In the genomic region with DNA sequence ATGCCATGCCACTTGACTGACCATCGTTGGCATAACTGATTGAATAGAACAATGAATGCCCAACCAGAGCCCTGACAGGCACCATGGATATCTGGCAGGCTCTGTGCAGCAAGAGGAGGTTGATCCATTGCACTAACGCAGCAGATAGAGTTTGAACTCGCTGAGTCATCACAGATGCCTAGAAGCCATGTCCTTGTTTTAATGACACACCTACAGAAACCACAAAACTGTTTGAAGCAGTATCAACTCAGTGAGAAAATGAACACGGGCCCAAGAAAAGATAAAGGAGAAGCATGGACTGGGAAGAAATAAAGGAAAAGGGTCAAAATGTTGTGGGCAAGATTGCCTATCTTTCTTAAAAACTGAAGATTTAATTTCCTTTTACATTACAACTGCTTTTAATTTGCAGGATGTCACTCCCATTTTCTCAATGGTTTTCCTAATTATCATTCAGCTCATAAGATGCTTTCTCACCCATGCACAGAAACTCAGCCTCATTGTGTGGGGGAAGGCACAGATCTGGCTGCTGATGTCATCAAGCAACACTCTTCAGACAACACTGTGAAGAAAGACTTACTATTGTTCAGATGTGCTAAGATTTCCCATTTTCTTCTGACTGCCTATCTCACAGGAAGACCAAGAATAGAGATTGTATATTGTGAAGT, we compare ENCODE assay signal across 1 cellular context.
A peak's percentile ranks its signal among the peaks of the same experiment; 100 is the strongest.
TF ChIP-seq lines count a peak whose summit lies in the region.

No MANE protein-coding gene starts in this region.

TF ChIP-seq in K562, 482 proteins besides CTCF, POLR2A, EP300 and RAD21 (continued from another document and continues in another):
- peak; percentile 87 for TF ChIP-seq JUND (IDR thresholded peaks at IDR 0.05; ENCODE audit: borderline replicate concordance, low read depth, low read length)
- peak; percentile 86; the same call in 2 of the 3 replicates for TF ChIP-seq JUND (tag; IDR thresholded peaks at IDR 0.05; ENCODE audit: borderline replicate concordance, low read depth, low read length)
- TF ChIP-seq ZNF766 (CRISPR knock-in tag; conservative IDR thresholded peaks at IDR 0.05) = peak; percentile 88
- TF ChIP-seq PML (IDR thresholded peaks at IDR 0.05; ENCODE audit: low read length) = 0 out of 2 replicates have a peak, but pooled peaks have one; percentile 32
- TF ChIP-seq TCFL5 (CRISPR knock-in tag; conservative IDR thresholded peaks at IDR 0.05) = no peak
- 0 out of 2 replicates have a peak, but pooled peaks have one; percentile 20 for TF ChIP-seq PYGO2 (tag; IDR thresholded peaks at IDR 0.05)
- peak; percentile 26; the same call in 1 of the 2 replicates for TF ChIP-seq FOXM1 (IDR thresholded peaks at IDR 0.05; ENCODE audit: low read depth)
- no peak for TF ChIP-seq FOXM1 (CRISPR knock-in tag; IDR thresholded peaks at IDR 0.05; ENCODE audit: low read depth)
- peak; percentile 46 to 48; a peak in 1 of 4 replicates for TF ChIP-seq FOXK2 (conservative IDR thresholded peaks at IDR 0.05 in 1 of 2, IDR thresholded peaks at IDR 0.05 in 1 of 2; ENCODE audit: low read depth in 2 of 2)
- TF ChIP-seq TAL1 (IDR thresholded peaks at IDR 0.05) = peak; percentile 38; the same call in 1 of the 2 replicates
- peak in 1 of 2 experiments; percentile 35; a peak in 2 of 4 replicates for TF ChIP-seq KDM1A (IDR thresholded peaks at IDR 0.05)
- TF ChIP-seq MAFK (IDR thresholded peaks at IDR 0.05; ENCODE audit: low read length) = peak; percentile 96
- peak; percentile 86 for TF ChIP-seq LEF1 (IDR thresholded peaks at IDR 0.05)
- 0 out of 2 replicates have a peak, but pooled peaks have one; percentile 13 for TF ChIP-seq PHF21A (IDR thresholded peaks at IDR 0.05; ENCODE audit: borderline replicate concordance, low read depth)
- TF ChIP-seq SMARCE1 (IDR thresholded peaks at IDR 0.05) = peak; percentile 79
- peak; percentile 48; the same call in 1 of the 2 replicates for TF ChIP-seq EGR1 (conservative IDR thresholded peaks at IDR 0.05)
- peak; percentile 21; the same call in 1 of the 2 replicates for TF ChIP-seq NFIC (IDR thresholded peaks at IDR 0.05)
- TF ChIP-seq TCF3 (CRISPR knock-in tag; IDR thresholded peaks at IDR 0.05) = peak; percentile 44; the same call in 1 of the 2 replicates
- TF ChIP-seq ARNT (IDR thresholded peaks at IDR 0.05) = peak in 1 of 2 experiments; percentile 75; a peak in 1 of 4 replicates
- TF ChIP-seq MCM7 (IDR thresholded peaks at IDR 0.05) = no peak
- TF ChIP-seq, protein P1, sequence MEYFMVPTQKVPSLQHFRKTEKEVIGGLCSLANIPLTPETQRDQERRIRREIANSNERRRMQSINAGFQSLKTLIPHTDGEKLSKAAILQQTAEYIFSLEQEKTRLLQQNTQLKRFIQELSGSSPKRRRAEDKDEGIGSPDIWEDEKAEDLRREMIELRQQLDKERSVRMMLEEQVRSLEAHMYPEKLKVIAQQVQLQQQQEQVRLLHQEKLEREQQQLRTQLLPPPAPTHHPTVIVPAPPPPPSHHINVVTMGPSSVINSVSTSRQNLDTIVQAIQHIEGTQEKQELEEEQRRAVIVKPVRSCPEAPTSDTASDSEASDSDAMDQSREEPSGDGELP (CRISPR knock-in tag; IDR thresholded peaks at IDR 0.05; ENCODE audit: borderline replicate concordance) = no peak
- TF ChIP-seq ZNF699 (CRISPR knock-in tag; IDR thresholded peaks at IDR 0.05; ENCODE audit: insufficient replicate concordance) = no peak
- TF ChIP-seq SMARCA4 (IDR thresholded peaks at IDR 0.05) = peak; percentile 89
- TF ChIP-seq CREM (IDR thresholded peaks at IDR 0.05; ENCODE audit: low read depth) = peak; percentile 63; the same call in 1 of the 2 replicates
- TF ChIP-seq BACH1 (tag; IDR thresholded peaks at IDR 0.05) = peak; percentile 93
- TF ChIP-seq EP400 (IDR thresholded peaks at IDR 0.05) = 0 out of 2 replicates have a peak, but pooled peaks have one; percentile 25
- TF ChIP-seq SP1 (CRISPR knock-in tag; IDR thresholded peaks at IDR 0.05) = no peak
- TF ChIP-seq TBL1XR1 (IDR thresholded peaks at IDR 0.05; ENCODE audit: low read length in 2 of 2) = peak in 1 of 2 experiments; percentile 16; a peak in 1 of 4 replicates
- TF ChIP-seq ATF1 (CRISPR knock-in tag; IDR thresholded peaks at IDR 0.05) = no peak
- TF ChIP-seq ATF1 (tag; IDR thresholded peaks at IDR 0.05) = peak; percentile 57
- TF ChIP-seq CREB1 (IDR thresholded peaks at IDR 0.05) = no peak
- TF ChIP-seq CREB1 (CRISPR knock-in tag; IDR thresholded peaks at IDR 0.05) = no peak
- peak in 1 of 2 experiments; percentile 37; a peak in 1 of 3 replicates for TF ChIP-seq CBX3 (IDR thresholded peaks at IDR 0.05; ENCODE audit: borderline replicate concordance in 1 of 2, low read length in 2 of 2)
- no peak for TF ChIP-seq RFX5 (IDR thresholded peaks at IDR 0.05; ENCODE audit: low read depth, low read length)
- TF ChIP-seq MAFG (tag; conservative IDR thresholded peaks at IDR 0.05) = peak; percentile 99
- TF ChIP-seq, protein P2, sequence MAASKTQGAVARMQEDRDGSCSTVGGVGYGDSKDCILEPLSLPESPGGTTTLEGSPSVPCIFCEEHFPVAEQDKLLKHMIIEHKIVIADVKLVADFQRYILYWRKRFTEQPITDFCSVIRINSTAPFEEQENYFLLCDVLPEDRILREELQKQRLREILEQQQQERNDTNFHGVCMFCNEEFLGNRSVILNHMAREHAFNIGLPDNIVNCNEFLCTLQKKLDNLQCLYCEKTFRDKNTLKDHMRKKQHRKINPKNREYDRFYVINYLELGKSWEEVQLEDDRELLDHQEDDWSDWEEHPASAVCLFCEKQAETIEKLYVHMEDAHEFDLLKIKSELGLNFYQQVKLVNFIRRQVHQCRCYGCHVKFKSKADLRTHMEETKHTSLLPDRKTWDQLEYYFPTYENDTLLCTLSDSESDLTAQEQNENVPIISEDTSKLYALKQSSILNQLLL (CRISPR knock-in tag; IDR thresholded peaks at IDR 0.05; ENCODE audit: borderline replicate concordance) = no peak
- peak; percentile 100 for TF ChIP-seq ZNF316 (IDR thresholded peaks at IDR 0.05)
- TF ChIP-seq RBM17 (IDR thresholded peaks at IDR 0.05; ENCODE audit: borderline replicate concordance, low read depth, low read length) = no peak
- peak; percentile 68; the same call in 1 of the 2 replicates for TF ChIP-seq TEAD4 (IDR thresholded peaks at IDR 0.05; ENCODE audit: low read length)
- TF ChIP-seq TEAD4 (CRISPR knock-in tag; IDR thresholded peaks at IDR 0.05; ENCODE audit: borderline replicate concordance) = no peak
- TF ChIP-seq ZNF583 (CRISPR knock-in tag; IDR thresholded peaks at IDR 0.05) = no peak
- peak; percentile 98 for TF ChIP-seq MAFF (IDR thresholded peaks at IDR 0.05; ENCODE audit: low read length)
- TF ChIP-seq, protein P3, sequence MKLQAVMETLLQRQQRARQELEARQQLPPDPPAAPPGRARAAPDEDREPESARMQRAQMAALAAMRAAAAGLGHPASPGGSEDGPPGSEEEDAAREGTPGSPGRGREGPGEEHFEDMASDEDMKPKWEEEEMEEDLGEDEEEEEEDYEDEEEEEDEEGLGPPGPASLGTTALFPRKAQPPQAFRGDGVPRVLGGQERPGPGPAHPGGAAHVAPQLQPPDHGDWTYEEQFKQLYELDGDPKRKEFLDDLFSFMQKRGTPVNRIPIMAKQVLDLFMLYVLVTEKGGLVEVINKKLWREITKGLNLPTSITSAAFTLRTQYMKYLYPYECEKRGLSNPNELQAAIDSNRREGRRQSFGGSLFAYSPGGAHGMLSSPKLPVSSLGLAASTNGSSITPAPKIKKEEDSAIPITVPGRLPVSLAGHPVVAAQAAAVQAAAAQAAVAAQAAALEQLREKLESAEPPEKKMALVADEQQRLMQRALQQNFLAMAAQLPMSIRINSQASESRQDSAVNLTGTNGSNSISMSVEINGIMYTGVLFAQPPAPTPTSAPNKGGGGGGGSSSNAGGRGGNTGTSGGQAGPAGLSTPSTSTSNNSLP (IDR thresholded peaks at IDR 0.05; ENCODE audit: borderline replicate concordance, low read depth, low read length) = peak; percentile 39; the same call in 1 of the 2 replicates
- peak; percentile 87 for TF ChIP-seq NFE2L1 (tag; IDR thresholded peaks at IDR 0.05; ENCODE audit: borderline replicate concordance, low read depth)
- TF ChIP-seq, protein P4, sequence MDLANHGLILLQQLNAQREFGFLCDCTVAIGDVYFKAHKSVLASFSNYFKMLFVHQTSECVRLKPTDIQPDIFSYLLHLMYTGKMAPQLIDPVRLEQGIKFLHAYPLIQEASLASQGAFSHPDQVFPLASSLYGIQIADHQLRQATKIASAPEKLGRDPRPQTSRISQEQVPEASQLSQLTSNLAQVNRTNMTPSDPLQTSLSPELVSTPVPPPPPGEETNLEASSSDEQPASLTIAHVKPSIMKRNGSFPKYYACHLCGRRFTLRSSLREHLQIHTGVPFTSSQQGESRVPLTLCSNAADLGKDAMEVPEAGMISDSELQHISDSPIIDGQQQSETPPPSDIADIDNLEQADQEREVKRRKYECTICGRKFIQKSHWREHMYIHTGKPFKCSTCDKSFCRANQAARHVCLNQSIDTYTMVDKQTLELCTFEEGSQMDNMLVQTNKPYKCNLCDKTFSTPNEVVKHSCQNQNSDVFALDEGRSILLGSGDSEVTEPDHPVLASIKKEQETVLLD (IDR thresholded peaks at IDR 0.05) = 0 out of 2 replicates have a peak, but pooled peaks have one; percentile 45
- TF ChIP-seq HDAC1 (IDR thresholded peaks at IDR 0.05) = peak in 1 of 2 experiments; percentile 63; a peak in 2 of 4 replicates
- TF ChIP-seq SOX6 (IDR thresholded peaks at IDR 0.05) = peak; percentile 66; the same call in 1 of the 2 replicates
- peak; percentile 91 for TF ChIP-seq ZEB2 (IDR thresholded peaks at IDR 0.05)
- 0 out of 2 replicates have a peak, but pooled peaks have one; percentile 22 for TF ChIP-seq CXXC5 (CRISPR knock-in tag; IDR thresholded peaks at IDR 0.05)
- TF ChIP-seq LCOR (CRISPR knock-in tag; IDR thresholded peaks at IDR 0.05) = 0 out of 2 replicates have a peak, but pooled peaks have one; percentile 33
- no peak for TF ChIP-seq TFAM (CRISPR knock-in tag; conservative IDR thresholded peaks at IDR 0.05)
- peak; percentile 86 for TF ChIP-seq FOSL1 (tag; conservative IDR thresholded peaks at IDR 0.05)
- TF ChIP-seq, protein P5, sequence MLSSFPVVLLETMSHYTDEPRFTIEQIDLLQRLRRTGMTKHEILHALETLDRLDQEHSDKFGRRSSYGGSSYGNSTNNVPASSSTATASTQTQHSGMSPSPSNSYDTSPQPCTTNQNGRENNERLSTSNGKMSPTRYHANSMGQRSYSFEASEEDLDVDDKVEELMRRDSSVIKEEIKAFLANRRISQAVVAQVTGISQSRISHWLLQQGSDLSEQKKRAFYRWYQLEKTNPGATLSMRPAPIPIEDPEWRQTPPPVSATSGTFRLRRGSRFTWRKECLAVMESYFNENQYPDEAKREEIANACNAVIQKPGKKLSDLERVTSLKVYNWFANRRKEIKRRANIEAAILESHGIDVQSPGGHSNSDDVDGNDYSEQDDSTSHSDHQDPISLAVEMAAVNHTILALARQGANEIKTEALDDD (IDR thresholded peaks at IDR 0.05) = peak; percentile 75; the same call in 1 of the 2 replicates
- no peak for TF ChIP-seq CHD1 (IDR thresholded peaks at IDR 0.05; ENCODE audit: low read length)
- TF ChIP-seq EHMT2 (IDR thresholded peaks at IDR 0.05) = peak; percentile 78
- TF ChIP-seq, protein P6, sequence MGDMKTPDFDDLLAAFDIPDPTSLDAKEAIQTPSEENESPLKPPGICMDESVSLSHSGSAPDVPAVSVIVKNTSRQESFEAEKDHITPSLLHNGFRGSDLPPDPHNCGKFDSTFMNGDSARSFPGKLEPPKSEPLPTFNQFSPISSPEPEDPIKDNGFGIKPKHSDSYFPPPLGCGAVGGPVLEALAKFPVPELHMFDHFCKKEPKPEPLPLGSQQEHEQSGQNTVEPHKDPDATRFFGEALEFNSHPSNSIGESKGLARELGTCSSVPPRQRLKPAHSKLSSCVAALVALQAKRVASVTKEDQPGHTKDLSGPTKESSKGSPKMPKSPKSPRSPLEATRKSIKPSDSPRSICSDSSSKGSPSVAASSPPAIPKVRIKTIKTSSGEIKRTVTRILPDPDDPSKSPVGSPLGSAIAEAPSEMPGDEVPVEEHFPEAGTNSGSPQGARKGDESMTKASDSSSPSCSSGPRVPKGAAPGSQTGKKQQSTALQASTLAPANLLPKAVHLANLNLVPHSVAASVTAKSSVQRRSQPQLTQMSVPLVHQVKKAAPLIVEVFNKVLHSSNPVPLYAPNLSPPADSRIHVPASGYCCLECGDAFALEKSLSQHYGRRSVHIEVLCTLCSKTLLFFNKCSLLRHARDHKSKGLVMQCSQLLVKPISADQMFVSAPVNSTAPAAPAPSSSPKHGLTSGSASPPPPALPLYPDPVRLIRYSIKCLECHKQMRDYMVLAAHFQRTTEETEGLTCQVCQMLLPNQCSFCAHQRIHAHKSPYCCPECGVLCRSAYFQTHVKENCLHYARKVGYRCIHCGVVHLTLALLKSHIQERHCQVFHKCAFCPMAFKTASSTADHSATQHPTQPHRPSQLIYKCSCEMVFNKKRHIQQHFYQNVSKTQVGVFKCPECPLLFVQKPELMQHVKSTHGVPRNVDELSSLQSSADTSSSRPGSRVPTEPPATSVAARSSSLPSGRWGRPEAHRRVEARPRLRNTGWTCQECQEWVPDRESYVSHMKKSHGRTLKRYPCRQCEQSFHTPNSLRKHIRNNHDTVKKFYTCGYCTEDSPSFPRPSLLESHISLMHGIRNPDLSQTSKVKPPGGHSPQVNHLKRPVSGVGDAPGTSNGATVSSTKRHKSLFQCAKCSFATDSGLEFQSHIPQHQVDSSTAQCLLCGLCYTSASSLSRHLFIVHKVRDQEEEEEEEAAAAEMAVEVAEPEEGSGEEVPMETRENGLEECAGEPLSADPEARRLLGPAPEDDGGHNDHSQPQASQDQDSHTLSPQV (IDR thresholded peaks at IDR 0.05) = peak; percentile 48; the same call in 1 of the 2 replicates
- TF ChIP-seq, protein P7, sequence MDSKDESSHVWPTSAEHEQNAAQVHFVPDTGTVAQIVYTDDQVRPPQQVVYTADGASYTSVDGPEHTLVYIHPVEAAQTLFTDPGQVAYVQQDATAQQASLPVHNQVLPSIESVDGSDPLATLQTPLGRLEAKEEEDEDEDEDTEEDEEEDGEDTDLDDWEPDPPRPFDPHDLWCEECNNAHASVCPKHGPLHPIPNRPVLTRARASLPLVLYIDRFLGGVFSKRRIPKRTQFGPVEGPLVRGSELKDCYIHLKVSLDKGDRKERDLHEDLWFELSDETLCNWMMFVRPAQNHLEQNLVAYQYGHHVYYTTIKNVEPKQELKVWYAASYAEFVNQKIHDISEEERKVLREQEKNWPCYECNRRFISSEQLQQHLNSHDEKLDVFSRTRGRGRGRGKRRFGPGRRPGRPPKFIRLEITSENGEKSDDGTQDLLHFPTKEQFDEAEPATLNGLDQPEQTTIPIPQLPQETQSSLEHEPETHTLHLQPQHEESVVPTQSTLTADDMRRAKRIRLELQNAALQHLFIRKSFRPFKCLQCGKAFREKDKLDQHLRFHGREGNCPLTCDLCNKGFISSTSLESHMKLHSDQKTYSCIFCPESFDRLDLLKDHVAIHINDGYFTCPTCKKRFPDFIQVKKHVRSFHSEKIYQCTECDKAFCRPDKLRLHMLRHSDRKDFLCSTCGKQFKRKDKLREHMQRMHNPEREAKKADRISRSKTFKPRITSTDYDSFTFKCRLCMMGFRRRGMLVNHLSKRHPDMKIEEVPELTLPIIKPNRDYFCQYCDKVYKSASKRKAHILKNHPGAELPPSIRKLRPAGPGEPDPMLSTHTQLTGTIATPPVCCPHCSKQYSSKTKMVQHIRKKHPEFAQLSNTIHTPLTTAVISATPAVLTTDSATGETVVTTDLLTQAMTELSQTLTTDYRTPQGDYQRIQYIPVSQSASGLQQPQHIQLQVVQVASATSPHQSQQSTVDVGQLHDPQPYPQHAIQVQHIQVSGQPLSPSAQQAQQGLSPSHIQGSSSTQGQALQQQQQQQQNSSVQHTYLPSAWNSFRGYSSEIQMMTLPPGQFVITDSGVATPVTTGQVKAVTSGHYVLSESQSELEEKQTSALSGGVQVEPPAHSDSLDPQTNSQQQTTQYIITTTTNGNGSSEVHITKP (IDR thresholded peaks at IDR 0.05; ENCODE audit: partially characterized antibody) = peak; percentile 30
- peak; percentile 85 for TF ChIP-seq ARID1B (IDR thresholded peaks at IDR 0.05)
- TF ChIP-seq NCOA1 (IDR thresholded peaks at IDR 0.05; ENCODE audit: low read depth) = no peak
